In the genomic region with DNA sequence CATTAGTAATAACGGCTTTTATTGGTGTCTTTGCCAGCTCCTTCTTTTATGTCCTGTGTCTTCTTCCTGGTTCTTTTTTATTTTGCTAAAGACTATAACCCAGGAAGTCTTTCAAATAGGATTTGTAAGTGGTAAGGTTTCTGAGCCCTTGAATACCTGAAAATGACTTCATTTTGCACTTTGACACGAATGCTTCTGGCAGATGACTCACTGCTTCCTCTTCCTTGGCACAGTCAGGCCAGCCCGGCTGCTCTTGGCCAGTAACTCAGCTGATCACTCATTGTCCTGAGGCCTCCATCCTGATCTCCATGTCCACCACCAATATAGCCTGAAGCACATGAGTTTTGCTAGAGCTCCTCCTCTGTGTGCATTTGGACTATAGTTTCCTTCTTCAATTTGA, we compare ENCODE assay signal across 13 cellular contexts. TPM values are rescaled to one million over a fixed set of nuclear protein-coding genes. Genes with fewer than 3 reads are reported as not detected.
DNase-seq lines count a peak whose midpoint lies in the region; ATAC-seq and TF ChIP-seq lines count a peak whose summit lies in the region.
"Had no signal": no experiment of that assay in that cellular context is flagged by ENCODE, and none has a peak within 500 bp of the region (broad histone marks: within the 10 kb centered on the region; RNA-seq: fewer than 3 reads in every experiment).

No MANE protein-coding gene starts in this region.

- peaks cover 14% of the 10 kb centered on the region for H3K9me3 Mint-ChIP-seq in stimulated activated memory B cell treated with anti-CD40 and anti-IgM and Interleukin-4, amounts not matched to agents 10 μg/mL and 1 μg/mL and 100 μg/mL, for 72 hours

- H3K36me3 ChIP-seq in heart right ventricle (peaks cover 0 to 51% (median 0%) of the 10 kb centered on the region in 9 donors), body of pancreas (replicated peaks in 1 of 2; ENCODE audit: insufficient read depth in 1 of 2, low read depth in 2 of 2) (no peaks in the 10 kb centered on the region), BE2C (no peaks in the 10 kb centered on the region)
- H3K36me3 ChIP-seq: HAP-1 had no signal

- H3K27me3 ChIP-seq in heart right ventricle (no peaks in the 10 kb centered on the region), body of pancreas (no peaks in the 10 kb centered on the region), BE2C (no peaks in the 10 kb centered on the region)

- H3K27ac Mint-ChIP-seq in stimulated activated memory B cell treated with anti-CD40 and anti-IgM and Interleukin-4, amounts not matched to agents 10 μg/mL and 1 μg/mL and 100 μg/mL, for 72 hours: no peak overlapping the region

- H3K4me1 Mint-ChIP-seq in stimulated activated memory B cell treated with anti-CD40 and anti-IgM and Interleukin-4, amounts not matched to agents 10 μg/mL and 1 μg/mL and 100 μg/mL, for 72 hours: no peaks in the 10 kb centered on the region

- no peak for TF ChIP-seq POLR2A in body of pancreas (IDR thresholded peaks at IDR 0.05)

- H3K36me3 Mint-ChIP-seq in stimulated activated memory B cell treated with anti-CD40 and anti-IgM and Interleukin-4, amounts not matched to agents 10 μg/mL and 1 μg/mL and 100 μg/mL, for 72 hours: peaks cover 11% of the 10 kb centered on the region

- WGBS in heart right ventricle, 2 donors: 33 to 36% methylated on average over 3 of the region's 3 CpGs
- 49 to 50% methylated on average over 3 of the region's 3 CpGs for WGBS in body of pancreas, 2 donors

- no peak for TF ChIP-seq CTCF in heart right ventricle (IDR thresholded peaks at IDR 0.05)
- no peak for TF ChIP-seq CTCF in body of pancreas (IDR thresholded peaks at IDR 0.05)
- TF ChIP-seq CTCF in BE2C (IDR thresholded peaks at IDR 0.05; ENCODE audit: low read depth, low read length): no peak

- no peaks in the 10 kb centered on the region for H3K27me3 Mint-ChIP-seq in stimulated activated memory B cell treated with anti-CD40 and anti-IgM and Interleukin-4, amounts not matched to agents 10 μg/mL and 1 μg/mL and 100 μg/mL, for 72 hours

- DNase-seq in heart right ventricle (no peak), cardiac septum (ENCODE audit: low spot score) (no peak), body of pancreas (peak in 1 of 4 donors; percentile 23), kidney glomerular epithelial cell (lab: John Stamatoyannopoulos, UW) (peak; percentile 74), BE2C (no peak), GDM1 (lab: John Stamatoyannopoulos, UW) (no peak), activated T-cell treated with anti-CD3 and anti-CD28 coated beads for 4 hours (no peak)
- DNase-seq: activated CD8-positive, alpha-beta memory T cell treated with anti-CD3 and anti-CD28 coated beads, Interleukin-2, amount 50 U/mL, for 48 hours; KBM-7 had no signal

- peak overlapping the region in 3 of 10 donors; percentile 23 to 59 (median 28) for H3K27ac ChIP-seq in heart right ventricle
- H3K27ac ChIP-seq in body of pancreas: no peak overlapping the region
- H3K27ac ChIP-seq: parathyroid adenoma had no signal

- H3K4me1 ChIP-seq in heart right ventricle: peaks cover 0 to 12% (median 8%) of the 10 kb centered on the region in 9 donors
- no peaks in the 10 kb centered on the region for H3K4me1 ChIP-seq in body of pancreas
- no peaks in the 10 kb centered on the region for H3K4me1 ChIP-seq in BE2C
- H3K4me1 ChIP-seq: HAP-1, parathyroid adenoma had no signal

- no peak overlapping the region for H3K4me3 Mint-ChIP-seq in stimulated activated memory B cell treated with anti-CD40 and anti-IgM and Interleukin-4, amounts not matched to agents 10 μg/mL and 1 μg/mL and 100 μg/mL, for 72 hours

- intact Hi-C loops in heart right ventricle (cut with DNase I) (no loop called here), cardiac septum (cut with DNase I) (no loop called here), body of pancreas (cut with DNase I) (no loop called here)

- H3K9me3 ChIP-seq in heart right ventricle: peaks cover 0 to 19% (median 10%) of the 10 kb centered on the region in 11 donors
- H3K9me3 ChIP-seq in body of pancreas: no peaks in the 10 kb centered on the region
- no peaks in the 10 kb centered on the region; the same call in 1 of the 2 replicates for H3K9me3 ChIP-seq in BE2C
- H3K9me3 ChIP-seq: HAP-1 had no signal

- ATAC-seq in heart right ventricle (peak in 6 of 8 donors; percentile 50 to 92 (median 77)), body of pancreas (peak; percentile 40)
- ATAC-seq in stimulated activated memory B cell treated with anti-CD40 and anti-IgM and Interleukin-4, amounts not matched to agents 10 μg/mL and 1 μg/mL and 100 μg/mL, for 72 hours: no peak

- no peak overlapping the region for H3K4me3 ChIP-seq in heart right ventricle
- no peak overlapping the region for H3K4me3 ChIP-seq in body of pancreas
- no peak overlapping the region for H3K4me3 ChIP-seq in BE2C (ENCODE audit: low read depth, low read length)
- H3K4me3 ChIP-seq: HAP-1 had no signal

RNA-seq across cellular contexts. Expression of gene NR2E3, which starts 48.7 kb away (rescaled TPM):
- total RNA-seq in heart right ventricle (under 1 TPM in 3 of 10 donors, not detected in 7; 0.12 to 0.26 (median 0.15) TPM), cardiac septum (not detected), body of pancreas (under 1 TPM in 1 of 2 donors, not detected in 1; 0.52 TPM)
- polyA plus RNA-seq in heart right ventricle: under 1 TPM in 1 of 2 donors, not detected in 1; 0.04 TPM
- polyA plus RNA-seq in BE2C (2012; ENCODE audit: insufficient read depth, insufficient read length, low read depth): not detected
- total RNA-seq: OCI-LY7 had no signal
